1 cellular context compared by ENCODE assay signal in the genomic region with DNA sequence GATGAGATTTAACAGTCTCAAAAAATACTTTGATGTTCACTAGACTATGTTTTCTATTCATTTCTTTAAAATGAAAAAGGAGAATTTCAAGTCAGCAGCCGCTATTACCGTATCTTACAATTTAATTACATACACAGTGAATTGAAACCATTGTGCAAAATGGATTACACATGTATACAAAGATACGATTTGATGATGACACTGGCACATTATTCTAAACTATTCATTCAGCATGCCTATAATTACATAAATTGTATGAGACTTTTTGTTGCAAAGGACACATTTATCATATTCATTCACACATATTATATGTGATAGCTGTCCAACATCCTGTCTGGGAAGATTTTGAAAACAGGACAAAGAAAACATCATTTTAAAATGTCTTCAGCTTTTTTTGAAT.
TF ChIP-seq lines count a peak whose summit lies in the region.

No MANE protein-coding gene starts in this region.

TF ChIP-seq in WTC11, 78 proteins besides CTCF, POLR2A, EP300 and RAD21 (continued from another document):
- TF ChIP-seq, protein P1, sequence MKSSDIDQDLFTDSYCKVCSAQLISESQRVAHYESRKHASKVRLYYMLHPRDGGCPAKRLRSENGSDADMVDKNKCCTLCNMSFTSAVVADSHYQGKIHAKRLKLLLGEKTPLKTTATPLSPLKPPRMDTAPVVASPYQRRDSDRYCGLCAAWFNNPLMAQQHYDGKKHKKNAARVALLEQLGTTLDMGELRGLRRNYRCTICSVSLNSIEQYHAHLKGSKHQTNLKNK (CRISPR knock-in tag; IDR thresholded peaks at IDR 0.05), result no peak
- TF ChIP-seq EMX1 (CRISPR knock-in tag; IDR thresholded peaks at IDR 0.05) (no peak), NR2C2 (CRISPR knock-in tag; IDR thresholded peaks at IDR 0.05) (no peak), ATF1 (CRISPR knock-in tag; IDR thresholded peaks at IDR 0.05) (no peak), ZNF396 (CRISPR knock-in tag; IDR thresholded peaks at IDR 0.05; ENCODE audit: borderline replicate concordance) (no peak), SMAD4 (CRISPR knock-in tag; IDR thresholded peaks at IDR 0.05) (no peak), NR1H2 (CRISPR knock-in tag; IDR thresholded peaks at IDR 0.05) (no peak), KAT7 (CRISPR knock-in tag; IDR thresholded peaks at IDR 0.05; ENCODE audit: borderline replicate concordance) (no peak), ZNF416 (CRISPR knock-in tag; IDR thresholded peaks at IDR 0.05) (no peak), SMAD3 (CRISPR knock-in tag; IDR thresholded peaks at IDR 0.05; ENCODE audit: borderline replicate concordance) (no peak)
- TF ChIP-seq, protein P2, sequence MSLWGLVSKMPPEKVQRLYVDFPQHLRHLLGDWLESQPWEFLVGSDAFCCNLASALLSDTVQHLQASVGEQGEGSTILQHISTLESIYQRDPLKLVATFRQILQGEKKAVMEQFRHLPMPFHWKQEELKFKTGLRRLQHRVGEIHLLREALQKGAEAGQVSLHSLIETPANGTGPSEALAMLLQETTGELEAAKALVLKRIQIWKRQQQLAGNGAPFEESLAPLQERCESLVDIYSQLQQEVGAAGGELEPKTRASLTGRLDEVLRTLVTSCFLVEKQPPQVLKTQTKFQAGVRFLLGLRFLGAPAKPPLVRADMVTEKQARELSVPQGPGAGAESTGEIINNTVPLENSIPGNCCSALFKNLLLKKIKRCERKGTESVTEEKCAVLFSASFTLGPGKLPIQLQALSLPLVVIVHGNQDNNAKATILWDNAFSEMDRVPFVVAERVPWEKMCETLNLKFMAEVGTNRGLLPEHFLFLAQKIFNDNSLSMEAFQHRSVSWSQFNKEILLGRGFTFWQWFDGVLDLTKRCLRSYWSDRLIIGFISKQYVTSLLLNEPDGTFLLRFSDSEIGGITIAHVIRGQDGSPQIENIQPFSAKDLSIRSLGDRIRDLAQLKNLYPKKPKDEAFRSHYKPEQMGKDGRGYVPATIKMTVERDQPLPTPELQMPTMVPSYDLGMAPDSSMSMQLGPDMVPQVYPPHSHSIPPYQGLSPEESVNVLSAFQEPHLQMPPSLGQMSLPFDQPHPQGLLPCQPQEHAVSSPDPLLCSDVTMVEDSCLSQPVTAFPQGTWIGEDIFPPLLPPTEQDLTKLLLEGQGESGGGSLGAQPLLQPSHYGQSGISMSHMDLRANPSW (CRISPR knock-in tag; conservative IDR thresholded peaks at IDR 0.05; ENCODE audit: low read depth), result no peak
- TF ChIP-seq, protein P3, sequence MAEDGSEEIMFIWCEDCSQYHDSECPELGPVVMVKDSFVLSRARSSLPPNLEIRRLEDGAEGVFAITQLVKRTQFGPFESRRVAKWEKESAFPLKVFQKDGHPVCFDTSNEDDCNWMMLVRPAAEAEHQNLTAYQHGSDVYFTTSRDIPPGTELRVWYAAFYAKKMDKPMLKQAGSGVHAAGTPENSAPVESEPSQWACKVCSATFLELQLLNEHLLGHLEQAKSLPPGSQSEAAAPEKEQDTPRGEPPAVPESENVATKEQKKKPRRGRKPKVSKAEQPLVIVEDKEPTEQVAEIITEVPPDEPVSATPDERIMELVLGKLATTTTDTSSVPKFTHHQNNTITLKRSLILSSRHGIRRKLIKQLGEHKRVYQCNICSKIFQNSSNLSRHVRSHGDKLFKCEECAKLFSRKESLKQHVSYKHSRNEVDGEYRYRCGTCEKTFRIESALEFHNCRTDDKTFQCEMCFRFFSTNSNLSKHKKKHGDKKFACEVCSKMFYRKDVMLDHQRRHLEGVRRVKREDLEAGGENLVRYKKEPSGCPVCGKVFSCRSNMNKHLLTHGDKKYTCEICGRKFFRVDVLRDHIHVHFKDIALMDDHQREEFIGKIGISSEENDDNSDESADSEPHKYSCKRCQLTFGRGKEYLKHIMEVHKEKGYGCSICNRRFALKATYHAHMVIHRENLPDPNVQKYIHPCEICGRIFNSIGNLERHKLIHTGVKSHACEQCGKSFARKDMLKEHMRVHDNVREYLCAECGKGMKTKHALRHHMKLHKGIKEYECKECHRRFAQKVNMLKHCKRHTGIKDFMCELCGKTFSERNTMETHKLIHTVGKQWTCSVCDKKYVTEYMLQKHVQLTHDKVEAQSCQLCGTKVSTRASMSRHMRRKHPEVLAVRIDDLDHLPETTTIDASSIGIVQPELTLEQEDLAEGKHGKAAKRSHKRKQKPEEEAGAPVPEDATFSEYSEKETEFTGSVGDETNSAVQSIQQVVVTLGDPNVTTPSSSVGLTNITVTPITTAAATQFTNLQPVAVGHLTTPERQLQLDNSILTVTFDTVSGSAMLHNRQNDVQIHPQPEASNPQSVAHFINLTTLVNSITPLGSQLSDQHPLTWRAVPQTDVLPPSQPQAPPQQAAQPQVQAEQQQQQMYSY (CRISPR knock-in tag; IDR thresholded peaks at IDR 0.05), result no peak
- TF ChIP-seq, protein P4, sequence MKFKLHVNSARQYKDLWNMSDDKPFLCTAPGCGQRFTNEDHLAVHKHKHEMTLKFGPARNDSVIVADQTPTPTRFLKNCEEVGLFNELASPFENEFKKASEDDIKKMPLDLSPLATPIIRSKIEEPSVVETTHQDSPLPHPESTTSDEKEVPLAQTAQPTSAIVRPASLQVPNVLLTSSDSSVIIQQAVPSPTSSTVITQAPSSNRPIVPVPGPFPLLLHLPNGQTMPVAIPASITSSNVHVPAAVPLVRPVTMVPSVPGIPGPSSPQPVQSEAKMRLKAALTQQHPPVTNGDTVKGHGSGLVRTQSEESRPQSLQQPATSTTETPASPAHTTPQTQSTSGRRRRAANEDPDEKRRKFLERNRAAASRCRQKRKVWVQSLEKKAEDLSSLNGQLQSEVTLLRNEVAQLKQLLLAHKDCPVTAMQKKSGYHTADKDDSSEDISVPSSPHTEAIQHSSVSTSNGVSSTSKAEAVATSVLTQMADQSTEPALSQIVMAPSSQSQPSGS (CRISPR knock-in tag; IDR thresholded peaks at IDR 0.05; ENCODE audit: borderline replicate concordance, low read depth), result no peak
- TF ChIP-seq, protein P5, sequence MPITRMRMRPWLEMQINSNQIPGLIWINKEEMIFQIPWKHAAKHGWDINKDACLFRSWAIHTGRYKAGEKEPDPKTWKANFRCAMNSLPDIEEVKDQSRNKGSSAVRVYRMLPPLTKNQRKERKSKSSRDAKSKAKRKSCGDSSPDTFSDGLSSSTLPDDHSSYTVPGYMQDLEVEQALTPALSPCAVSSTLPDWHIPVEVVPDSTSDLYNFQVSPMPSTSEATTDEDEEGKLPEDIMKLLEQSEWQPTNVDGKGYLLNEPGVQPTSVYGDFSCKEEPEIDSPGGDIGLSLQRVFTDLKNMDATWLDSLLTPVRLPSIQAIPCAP (CRISPR knock-in tag; IDR thresholded peaks at IDR 0.05), result no peak
